Comparison of ENCODE assay signal across 1 cellular context in the genomic region with DNA sequence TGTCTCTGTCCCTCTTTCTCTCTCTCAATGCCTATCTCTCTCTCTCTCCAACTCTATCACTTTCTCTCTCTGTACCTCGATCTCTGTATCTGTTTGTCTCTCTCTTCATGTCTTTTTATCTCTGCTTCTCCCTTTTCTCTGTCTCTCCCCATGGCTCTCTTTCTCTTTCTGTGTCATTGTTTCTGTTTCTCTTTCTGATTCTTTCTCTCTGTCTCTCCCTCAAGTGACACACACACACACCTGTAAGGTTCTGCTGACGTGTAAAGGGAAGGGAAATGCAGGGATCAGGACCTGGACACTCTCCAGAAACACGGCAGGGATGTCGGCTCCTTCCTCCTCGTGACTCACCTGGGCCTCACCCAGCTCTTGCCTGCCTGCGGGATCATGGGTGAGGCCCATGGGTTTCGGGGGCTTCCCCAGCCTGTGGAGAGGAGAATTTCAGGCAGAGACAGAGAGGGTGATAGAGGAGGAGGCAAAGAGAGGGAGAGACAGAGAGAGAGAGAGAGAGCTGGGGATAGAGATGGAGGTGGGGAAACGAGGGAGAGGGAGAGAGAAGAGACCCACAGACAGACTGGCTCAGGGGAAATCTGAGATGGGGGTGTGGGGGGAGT.
TF ChIP-seq lines count a peak whose summit lies in the region.

No MANE protein-coding gene starts in this region.

TF ChIP-seq in GM23338, 12 proteins besides CTCF, POLR2A, EP300 and RAD21 (continued from another document):
- TF ChIP-seq, protein P1, sequence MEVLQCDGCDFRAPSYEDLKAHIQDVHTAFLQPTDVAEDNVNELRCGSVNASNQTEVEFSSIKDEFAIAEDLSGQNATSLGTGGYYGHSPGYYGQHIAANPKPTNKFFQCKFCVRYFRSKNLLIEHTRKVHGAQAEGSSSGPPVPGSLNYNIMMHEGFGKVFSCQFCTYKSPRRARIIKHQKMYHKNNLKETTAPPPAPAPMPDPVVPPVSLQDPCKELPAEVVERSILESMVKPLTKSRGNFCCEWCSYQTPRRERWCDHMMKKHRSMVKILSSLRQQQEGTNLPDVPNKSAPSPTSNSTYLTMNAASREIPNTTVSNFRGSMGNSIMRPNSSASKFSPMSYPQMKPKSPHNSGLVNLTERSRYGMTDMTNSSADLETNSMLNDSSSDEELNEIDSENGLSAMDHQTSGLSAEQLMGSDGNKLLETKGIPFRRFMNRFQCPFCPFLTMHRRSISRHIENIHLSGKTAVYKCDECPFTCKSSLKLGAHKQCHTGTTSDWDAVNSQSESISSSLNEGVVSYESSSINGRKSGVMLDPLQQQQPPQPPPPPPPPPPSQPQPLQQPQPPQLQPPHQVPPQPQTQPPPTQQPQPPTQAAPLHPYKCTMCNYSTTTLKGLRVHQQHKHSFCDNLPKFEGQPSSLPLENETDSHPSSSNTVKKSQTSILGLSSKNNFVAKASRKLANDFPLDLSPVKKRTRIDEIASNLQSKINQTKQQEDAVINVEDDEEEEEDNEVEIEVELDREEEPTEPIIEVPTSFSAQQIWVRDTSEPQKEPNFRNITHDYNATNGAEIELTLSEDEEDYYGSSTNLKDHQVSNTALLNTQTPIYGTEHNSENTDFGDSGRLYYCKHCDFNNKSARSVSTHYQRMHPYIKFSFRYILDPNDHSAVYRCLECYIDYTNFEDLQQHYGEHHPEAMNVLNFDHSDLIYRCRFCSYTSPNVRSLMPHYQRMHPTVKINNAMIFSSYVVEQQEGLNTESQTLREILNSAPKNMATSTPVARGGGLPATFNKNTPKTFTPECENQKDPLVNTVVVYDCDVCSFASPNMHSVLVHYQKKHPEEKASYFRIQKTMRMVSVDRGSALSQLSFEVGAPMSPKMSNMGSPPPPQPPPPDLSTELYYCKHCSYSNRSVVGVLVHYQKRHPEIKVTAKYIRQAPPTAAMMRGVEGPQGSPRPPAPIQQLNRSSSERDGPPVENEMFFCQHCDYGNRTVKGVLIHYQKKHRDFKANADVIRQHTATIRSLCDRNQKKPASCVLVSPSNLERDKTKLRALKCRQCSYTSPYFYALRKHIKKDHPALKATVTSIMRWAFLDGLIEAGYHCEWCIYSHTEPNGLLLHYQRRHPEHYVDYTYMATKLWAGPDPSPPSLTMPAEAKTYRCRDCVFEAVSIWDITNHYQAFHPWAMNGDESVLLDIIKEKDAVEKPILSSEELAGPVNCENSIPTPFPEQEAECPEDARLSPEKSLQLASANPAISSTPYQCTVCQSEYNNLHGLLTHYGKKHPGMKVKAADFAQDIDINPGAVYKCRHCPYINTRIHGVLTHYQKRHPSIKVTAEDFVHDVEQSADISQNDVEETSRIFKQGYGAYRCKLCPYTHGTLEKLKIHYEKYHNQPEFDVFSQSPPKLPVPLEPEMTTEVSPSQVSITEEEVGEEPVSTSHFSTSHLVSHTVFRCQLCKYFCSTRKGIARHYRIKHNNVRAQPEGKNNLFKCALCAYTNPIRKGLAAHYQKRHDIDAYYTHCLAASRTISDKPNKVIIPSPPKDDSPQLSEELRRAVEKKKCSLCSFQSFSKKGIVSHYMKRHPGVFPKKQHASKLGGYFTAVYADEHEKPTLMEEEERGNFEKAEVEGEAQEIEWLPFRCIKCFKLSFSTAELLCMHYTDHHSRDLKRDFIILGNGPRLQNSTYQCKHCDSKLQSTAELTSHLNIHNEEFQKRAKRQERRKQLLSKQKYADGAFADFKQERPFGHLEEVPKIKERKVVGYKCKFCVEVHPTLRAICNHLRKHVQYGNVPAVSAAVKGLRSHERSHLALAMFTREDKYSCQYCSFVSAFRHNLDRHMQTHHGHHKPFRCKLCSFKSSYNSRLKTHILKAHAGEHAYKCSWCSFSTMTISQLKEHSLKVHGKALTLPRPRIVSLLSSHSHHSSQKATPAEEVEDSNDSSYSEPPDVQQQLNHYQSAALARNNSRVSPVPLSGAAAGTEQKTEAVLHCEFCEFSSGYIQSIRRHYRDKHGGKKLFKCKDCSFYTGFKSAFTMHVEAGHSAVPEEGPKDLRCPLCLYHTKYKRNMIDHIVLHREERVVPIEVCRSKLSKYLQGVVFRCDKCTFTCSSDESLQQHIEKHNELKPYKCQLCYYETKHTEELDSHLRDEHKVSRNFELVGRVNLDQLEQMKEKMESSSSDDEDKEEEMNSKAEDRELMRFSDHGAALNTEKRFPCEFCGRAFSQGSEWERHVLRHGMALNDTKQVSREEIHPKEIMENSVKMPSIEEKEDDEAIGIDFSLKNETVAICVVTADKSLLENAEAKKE (CRISPR knock-in tag; IDR thresholded peaks at IDR 0.05) = no peak
- no peak for TF ChIP-seq NANOG (IDR thresholded peaks at IDR 0.05; ENCODE audit: borderline replicate concordance)
- TF ChIP-seq POLR2AphosphoS5 (IDR thresholded peaks at IDR 0.05; ENCODE audit: low read depth) = no peak
- TF ChIP-seq ZNF331 (CRISPR knock-in tag; IDR thresholded peaks at IDR 0.05; ENCODE audit: low read depth) = no peak
